Comparison of ENCODE assay signal across 8 cellular contexts in genomic region chr19:13905634-13906524, GRCh38. TPM values are rescaled to one million over a fixed set of nuclear protein-coding genes. Genes with fewer than 3 reads are reported as not detected.
A peak's percentile ranks its signal among the peaks of the same experiment; 100 is the strongest.
DNase-seq lines count a peak whose midpoint lies in the region; ATAC-seq, FAIRE-seq and TF ChIP-seq lines count a peak whose summit lies in the region.

Gene BRME1 (minus strand): TSS chr19:13906117. CDS start chr19:13904892, 1,225 bp downstream.
Gene CC2D1A (plus strand): TSS chr19:13906201. CDS start chr19:13906442, 241 bp downstream.

- no peak for FAIRE-seq in kidney (lab: Jason Lieb, UNC)

- peaks cover 0 to 3% of the 10 kb centered on the region in 2 donors for H3K36me3 ChIP-seq in kidney (ENCODE audit: control insufficient read depth in 1 of 2, insufficient read depth in 2 of 2, low read length in 2 of 2)

- TF ChIP-seq CTCF in kidney (IDR thresholded peaks at IDR 0.05; ENCODE audit: borderline replicate concordance, extremely low read depth, insufficient read depth), result peak; percentile 0

- in situ Hi-C loops in ACHN (cut with HindIII; ENCODE audit: low pct_ligation_motif_present, low pct_unique_long_range_greater_than_20kb, low sequenced_read_pairs), result no loop called here

- H3K4me3 ChIP-seq in kidney (ENCODE audit: low read length in 2 of 2), result peak within 1 kb of the TSS; percentile 60 to 78

- DNase-seq in ACHN, result peak; percentile 87
- DNase-seq in NCI-H345 (lab: John Stamatoyannopoulos, UW), result peak; percentile 90
- peak; percentile 88 for DNase-seq in activated CD4-positive, CD25-positive, alpha-beta regulatory T cell treated with anti-CD3 and anti-CD28 coated beads, Interleukin-2, amount 50 U/mL, for 16 hours (ENCODE audit: low read depth, low spot score)
- DNase-seq in cerebellar cortex (ENCODE audit: low spot score), result peak; percentile 89
- peak; percentile 98 for DNase-seq in kidney
- DNase-seq in stimulated activated CD4-positive, alpha-beta T cell treated with anti-CD3 and anti-CD28 coated beads, Interleukin-15, amount 100 ng/mL, for 1 hour (ENCODE audit: low read depth in 1 of 2, low spot score in 1 of 2), result peak; percentile 84 to 95

- H3K27ac ChIP-seq in kidney (ENCODE audit: low read depth in 2 of 2, low read length in 2 of 2), result peak within 1 kb of the TSS in 1 of 2 donors; percentile 44

- intact Hi-C loops in kidney (cut with DNase I), result no loop called here

- H3K9me3 ChIP-seq in kidney (ENCODE audit: control insufficient read depth in 1 of 2, low read length in 2 of 2), result no peaks in the 10 kb centered on the region

- peaks cover 4 to 10% of the 10 kb centered on the region in 2 donors for H3K4me1 ChIP-seq in kidney (ENCODE audit: control insufficient read depth in 1 of 2, insufficient read depth in 1 of 2, low read depth in 1 of 2, low read length in 2 of 2)

- peak within 1 kb of the TSS; percentile 45 to 80 for H3K9ac ChIP-seq in kidney (ENCODE audit: low read length in 2 of 2)

- ATAC-seq in GM18870 (IDR thresholded peaks at IDR 0.05; ENCODE audit: unreplicated experiment) (peak; percentile 47), HG03108 (IDR thresholded peaks at IDR 0.05; ENCODE audit: unreplicated experiment) (peak; percentile 81)

RNA-seq across cellular contexts. Expression of gene BRME1, which starts in this region (rescaled TPM):
- total RNA-seq in kidney, result 1.8 TPM
- polyA plus RNA-seq in kidney (ENCODE audit: insufficient read depth, low read depth, low replicate concordance), result 1.5 TPM

RNA-seq across cellular contexts. Expression of gene CC2D1A, which starts in this region (rescaled TPM):
- total RNA-seq in kidney, result 36.9 TPM
- polyA plus RNA-seq in kidney (ENCODE audit: insufficient read depth, low read depth, low replicate concordance), result 28.8 TPM
